8 cellular contexts compared by ENCODE assay signal in genomic region chr11:70271635-70271953, GRCh38. TPM values are rescaled to one million over a fixed set of nuclear protein-coding genes. Genes with fewer than 3 reads are reported as not detected.
A peak's percentile ranks its signal among the peaks of the same experiment; 100 is the strongest.
DNase-seq lines count a peak whose midpoint lies in the region; TF ChIP-seq lines count a peak whose summit lies in the region.

No MANE protein-coding gene starts in this region.

- H3K4me3 ChIP-seq in OCI-LY3 (ENCODE audit: low read length) (peak overlapping the region; percentile 83), neural progenitor cell (peak overlapping the region; percentile 86)

- H3K79me2 ChIP-seq in OCI-LY3 (ENCODE audit: low read length) (peaks cover 42% of the 10 kb centered on the region), neural progenitor cell (ENCODE audit: low read depth) (peaks cover 59% of the 10 kb centered on the region)

- H3K27ac ChIP-seq in OCI-LY3 (ENCODE audit: low read length) (no peak overlapping the region), neural progenitor cell (no peak overlapping the region)

- intact Hi-C loops in CD14-positive monocyte (cut with micrococcal nuclease) = loop anchor here (2.0 to 5.0 kb wide), 5 partner anchors 41 to 69 kb away; partner anchors contain the start of gene FADD (in 2 of the 2)

- H3K27me3 Mint-ChIP-seq in CD14-positive monocyte (ENCODE audit: low read depth in 3 of 3) = peaks cover 20 to 32% (median 31%) of the 10 kb centered on the region in 3 donors
- peaks cover 2% of the 10 kb centered on the region for H3K27me3 Mint-ChIP-seq in endothelial cell (ENCODE audit: unreplicated experiment)
- H3K27me3 Mint-ChIP-seq in neural progenitor cell (ENCODE audit: insufficient read depth, low read depth) = peaks cover 25% of the 10 kb centered on the region

- H4K20me1 ChIP-seq in OCI-LY3 (ENCODE audit: insufficient read depth, low read length) = peaks cover 17% of the 10 kb centered on the region
- peaks cover 55% of the 10 kb centered on the region for H4K20me1 ChIP-seq in neural progenitor cell (ENCODE audit: low read depth)

- peak overlapping the region in 4 of 7 donors; percentile 78 to 94 (median 88) for H3K27ac Mint-ChIP-seq in CD14-positive monocyte
- no peak overlapping the region for H3K27ac Mint-ChIP-seq in endothelial cell (ENCODE audit: unreplicated experiment)
- H3K27ac Mint-ChIP-seq in neural progenitor cell = no peak overlapping the region

- DNase-seq in CD14-positive monocyte (ENCODE audit: low spot score) (no peak), endothelial cell (ENCODE audit: low spot score) (no peak), neural progenitor cell (ENCODE audit: low spot score) (no peak), C1 segment of cervical spinal cord (lab: John Stamatoyannopoulos, UW) (no peak), GM19238 (ENCODE audit: insufficient read length, low spot score) (no peak), NCI-H1105 (lab: John Stamatoyannopoulos, UW) (no peak), T-helper 9 cell (no peak)

- H3F3A ChIP-seq in neural progenitor cell (ENCODE audit: low read depth) = no peaks in the 10 kb centered on the region

- H3K4me2 ChIP-seq in OCI-LY3 (ENCODE audit: low read length) = peak overlapping the region; percentile 68
- peak overlapping the region; percentile 96 for H3K4me2 ChIP-seq in neural progenitor cell

- H3K9me3 ChIP-seq in OCI-LY3 (ENCODE audit: insufficient read depth, low read length) (no peaks in the 10 kb centered on the region), neural progenitor cell (ENCODE audit: low read depth) (no peaks in the 10 kb centered on the region)

- H3K9me3 Mint-ChIP-seq in CD14-positive monocyte (no peaks in the 10 kb centered on the region), endothelial cell (ENCODE audit: unreplicated experiment) (no peaks in the 10 kb centered on the region), neural progenitor cell (no peaks in the 10 kb centered on the region)

- H3K4me3 Mint-ChIP-seq in CD14-positive monocyte (peak overlapping the region; percentile 92 to 95), endothelial cell (ENCODE audit: unreplicated experiment) (peak overlapping the region; percentile 98), neural progenitor cell (peak overlapping the region; percentile 96)

- TF ChIP-seq CTCF in CD14-positive monocyte (IDR thresholded peaks at IDR 0.05) (no peak), OCI-LY3 (IDR thresholded peaks at IDR 0.05; ENCODE audit: low read depth, low read length) (no peak), endothelial cell (IDR thresholded peaks at IDR 0.05; ENCODE audit: unreplicated experiment) (no peak), neural progenitor cell (IDR thresholded peaks at IDR 0.05) (no peak)

- H2AFZ ChIP-seq in OCI-LY3 (ENCODE audit: low read depth, low read length) = no peak overlapping the region
- no peak overlapping the region for H2AFZ ChIP-seq in neural progenitor cell (replicated peaks)

- H3K4me1 ChIP-seq in OCI-LY3 (ENCODE audit: low read length) (peaks cover 8% of the 10 kb centered on the region; the same call in 1 of the 2 replicates), neural progenitor cell (peaks cover 12% of the 10 kb centered on the region)

- H3K4me1 Mint-ChIP-seq in CD14-positive monocyte (peaks cover 27% of the 10 kb centered on the region), endothelial cell (ENCODE audit: unreplicated experiment) (peaks cover 10% of the 10 kb centered on the region), neural progenitor cell (peaks cover 14% of the 10 kb centered on the region)

- H3K27me3 ChIP-seq in OCI-LY3 (ENCODE audit: low read depth, low read length) = peaks cover 7% of the 10 kb centered on the region; the same call in 1 of the 2 replicates
- H3K27me3 ChIP-seq in neural progenitor cell = peaks cover 3% of the 10 kb centered on the region

- H3K36me3 Mint-ChIP-seq in CD14-positive monocyte (peaks cover 39 to 42% of the 10 kb centered on the region in 2 donors), endothelial cell (ENCODE audit: low read depth, unreplicated experiment) (peaks cover 17% of the 10 kb centered on the region), neural progenitor cell (peaks cover 26% of the 10 kb centered on the region)

- H3K9ac ChIP-seq in OCI-LY3 (ENCODE audit: low read length) (peak overlapping the region; percentile 66), neural progenitor cell (no peak overlapping the region)

- H3K36me3 ChIP-seq in OCI-LY3 (replicated peaks; ENCODE audit: low read depth, low read length) (peaks cover 35% of the 10 kb centered on the region), neural progenitor cell (peaks cover 18% of the 10 kb centered on the region)

RNA-seq across cellular contexts. Expression of gene PPFIA1, which starts 1.1 kb away (rescaled TPM):
- polyA plus RNA-seq in CD14-positive monocyte = 10 to 100 TPM in 1 of 2 donors, 1 to 10 TPM in 1; 7.5 to 15.5 TPM
- total RNA-seq in endothelial cell (ENCODE audit: unreplicated experiment) (52.3 TPM), neural progenitor cell (ENCODE audit: low replicate concordance) (42.6 and 44.5 TPM in 2 replicates)

Comparison
In these comparisons a context has a peak if more than half of its experiments do, and no peak if none do; other contexts are left out.
1. H3K27ac Mint-ChIP-seq: peak in CD14-positive monocyte (4 of 7); none in endothelial cell (single experiment) and neural progenitor cell (single experiment).
2. Peak in every context shown above with its lines, with median percentiles within 50 percentile points of each other: H3K4me3 Mint-ChIP-seq.